Comparison of ENCODE assay signal across 1 cellular context in the genomic region with DNA sequence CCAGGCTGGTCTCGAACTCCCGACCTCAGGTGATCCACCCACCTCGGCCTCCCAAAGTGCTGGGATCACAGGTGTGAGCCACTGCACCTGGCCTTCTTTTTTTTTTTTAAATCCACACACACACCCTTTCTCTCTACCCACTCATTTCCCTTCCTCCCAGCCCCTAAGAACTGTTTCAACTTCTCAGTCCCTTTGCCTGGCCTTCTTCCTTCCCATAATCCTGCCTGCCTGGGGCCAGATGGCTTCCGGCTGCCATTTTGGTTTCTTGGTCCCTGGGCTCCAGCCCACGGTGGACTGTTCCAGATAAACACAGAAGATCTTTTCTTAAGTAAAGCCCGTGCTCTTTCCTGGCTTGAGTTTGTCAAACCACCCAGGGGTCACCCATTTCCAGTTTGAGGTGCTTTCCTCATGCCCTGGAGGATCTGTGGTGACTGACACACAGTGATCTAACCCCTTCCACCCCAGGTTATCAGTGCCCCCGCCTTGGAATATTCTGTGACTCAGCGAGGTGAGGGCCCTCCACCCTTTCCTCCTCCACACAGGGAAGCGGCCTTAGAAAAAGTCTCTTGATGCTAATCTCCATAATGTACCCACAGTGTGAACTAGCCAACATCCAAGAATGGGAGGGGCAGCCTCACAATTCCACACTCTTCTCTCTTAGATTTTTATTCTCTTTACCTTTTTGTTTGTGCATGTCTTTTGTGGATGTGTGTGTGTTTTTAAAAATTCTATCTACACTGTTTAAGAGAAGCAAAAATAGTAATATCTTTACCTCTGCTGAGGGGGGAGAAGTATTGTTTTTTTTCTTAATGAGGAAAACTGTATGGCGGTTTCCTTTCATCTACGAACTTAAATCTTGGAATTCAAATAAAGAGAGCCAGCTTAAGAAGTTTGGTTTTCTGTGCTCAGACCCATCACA.
TF ChIP-seq lines count a peak whose summit lies in the region.

No MANE protein-coding gene starts in this region.

TF ChIP-seq in K562, 482 proteins besides CTCF, POLR2A, EP300 and RAD21 (continued from another document):
- TF ChIP-seq MLLT1 (IDR thresholded peaks at IDR 0.05) (peak; percentile 61 to 68; a peak in 3 of 4 replicates), HSF4 (CRISPR knock-in tag; IDR thresholded peaks at IDR 0.05; ENCODE audit: borderline replicate concordance) (no peak), ZNF584 (CRISPR knock-in tag; IDR thresholded peaks at IDR 0.05; ENCODE audit: low read depth) (peak; percentile 78), GATA2 (CRISPR knock-in tag; IDR thresholded peaks at IDR 0.05) (peak; percentile 79), MAFK (IDR thresholded peaks at IDR 0.05; ENCODE audit: low read length) (peak; percentile 67; the same call in 1 of the 2 replicates), HDAC1 (IDR thresholded peaks at IDR 0.05) (peak; percentile 9 to 77; a peak in 3 of 4 replicates), KLF13 (tag; IDR thresholded peaks at IDR 0.05; ENCODE audit: borderline replicate concordance, low read depth) (no peak; the same call in 1 of the 2 replicates), SMARCA5 (IDR thresholded peaks at IDR 0.05) (peak; percentile 86), MECOM (CRISPR knock-in tag; IDR thresholded peaks at IDR 0.05) (peak; percentile 93), DMBX1 (CRISPR knock-in tag; IDR thresholded peaks at IDR 0.05; ENCODE audit: borderline replicate concordance) (peak; percentile 89; the same call in 1 of the 2 replicates), SMARCA4 (IDR thresholded peaks at IDR 0.05) (peak; percentile 98), EGR1 (conservative IDR thresholded peaks at IDR 0.05) (peak; percentile 80), HDAC8 (tag; IDR thresholded peaks at IDR 0.05) (peak; percentile 93), HBP1 (CRISPR knock-in tag; IDR thresholded peaks at IDR 0.05) (no peak), HDAC3 (IDR thresholded peaks at IDR 0.05; ENCODE audit: borderline replicate concordance, partially characterized antibody) (peak; percentile 75)
- TF ChIP-seq, protein P1, sequence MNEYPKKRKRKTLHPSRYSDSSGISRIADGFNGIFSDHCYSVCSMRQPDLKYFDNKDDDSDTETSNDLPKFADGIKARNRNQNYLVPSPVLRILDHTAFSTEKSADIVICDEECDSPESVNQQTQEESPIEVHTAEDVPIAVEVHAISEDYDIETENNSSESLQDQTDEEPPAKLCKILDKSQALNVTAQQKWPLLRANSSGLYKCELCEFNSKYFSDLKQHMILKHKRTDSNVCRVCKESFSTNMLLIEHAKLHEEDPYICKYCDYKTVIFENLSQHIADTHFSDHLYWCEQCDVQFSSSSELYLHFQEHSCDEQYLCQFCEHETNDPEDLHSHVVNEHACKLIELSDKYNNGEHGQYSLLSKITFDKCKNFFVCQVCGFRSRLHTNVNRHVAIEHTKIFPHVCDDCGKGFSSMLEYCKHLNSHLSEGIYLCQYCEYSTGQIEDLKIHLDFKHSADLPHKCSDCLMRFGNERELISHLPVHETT (CRISPR knock-in tag; conservative IDR thresholded peaks at IDR 0.05 in 1 of 2, IDR thresholded peaks at IDR 0.05 in 1 of 2): peak in 1 of 2 experiments; percentile 77; a peak in 1 of 4 replicates
- TF ChIP-seq, protein P2, sequence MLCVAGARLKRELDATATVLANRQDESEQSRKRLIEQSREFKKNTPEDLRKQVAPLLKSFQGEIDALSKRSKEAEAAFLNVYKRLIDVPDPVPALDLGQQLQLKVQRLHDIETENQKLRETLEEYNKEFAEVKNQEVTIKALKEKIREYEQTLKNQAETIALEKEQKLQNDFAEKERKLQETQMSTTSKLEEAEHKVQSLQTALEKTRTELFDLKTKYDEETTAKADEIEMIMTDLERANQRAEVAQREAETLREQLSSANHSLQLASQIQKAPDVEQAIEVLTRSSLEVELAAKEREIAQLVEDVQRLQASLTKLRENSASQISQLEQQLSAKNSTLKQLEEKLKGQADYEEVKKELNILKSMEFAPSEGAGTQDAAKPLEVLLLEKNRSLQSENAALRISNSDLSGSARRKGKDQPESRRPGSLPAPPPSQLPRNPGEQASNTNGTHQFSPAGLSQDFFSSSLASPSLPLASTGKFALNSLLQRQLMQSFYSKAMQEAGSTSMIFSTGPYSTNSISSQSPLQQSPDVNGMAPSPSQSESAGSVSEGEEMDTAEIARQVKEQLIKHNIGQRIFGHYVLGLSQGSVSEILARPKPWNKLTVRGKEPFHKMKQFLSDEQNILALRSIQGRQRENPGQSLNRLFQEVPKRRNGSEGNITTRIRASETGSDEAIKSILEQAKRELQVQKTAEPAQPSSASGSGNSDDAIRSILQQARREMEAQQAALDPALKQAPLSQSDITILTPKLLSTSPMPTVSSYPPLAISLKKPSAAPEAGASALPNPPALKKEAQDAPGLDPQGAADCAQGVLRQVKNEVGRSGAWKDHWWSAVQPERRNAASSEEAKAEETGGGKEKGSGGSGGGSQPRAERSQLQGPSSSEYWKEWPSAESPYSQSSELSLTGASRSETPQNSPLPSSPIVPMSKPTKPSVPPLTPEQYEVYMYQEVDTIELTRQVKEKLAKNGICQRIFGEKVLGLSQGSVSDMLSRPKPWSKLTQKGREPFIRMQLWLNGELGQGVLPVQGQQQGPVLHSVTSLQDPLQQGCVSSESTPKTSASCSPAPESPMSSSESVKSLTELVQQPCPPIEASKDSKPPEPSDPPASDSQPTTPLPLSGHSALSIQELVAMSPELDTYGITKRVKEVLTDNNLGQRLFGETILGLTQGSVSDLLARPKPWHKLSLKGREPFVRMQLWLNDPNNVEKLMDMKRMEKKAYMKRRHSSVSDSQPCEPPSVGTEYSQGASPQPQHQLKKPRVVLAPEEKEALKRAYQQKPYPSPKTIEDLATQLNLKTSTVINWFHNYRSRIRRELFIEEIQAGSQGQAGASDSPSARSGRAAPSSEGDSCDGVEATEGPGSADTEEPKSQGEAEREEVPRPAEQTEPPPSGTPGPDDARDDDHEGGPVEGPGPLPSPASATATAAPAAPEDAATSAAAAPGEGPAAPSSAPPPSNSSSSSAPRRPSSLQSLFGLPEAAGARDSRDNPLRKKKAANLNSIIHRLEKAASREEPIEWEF (CRISPR knock-in tag; IDR thresholded peaks at IDR 0.05): no peak
